ENCODE assay signal across 21 cellular contexts in the genomic region with DNA sequence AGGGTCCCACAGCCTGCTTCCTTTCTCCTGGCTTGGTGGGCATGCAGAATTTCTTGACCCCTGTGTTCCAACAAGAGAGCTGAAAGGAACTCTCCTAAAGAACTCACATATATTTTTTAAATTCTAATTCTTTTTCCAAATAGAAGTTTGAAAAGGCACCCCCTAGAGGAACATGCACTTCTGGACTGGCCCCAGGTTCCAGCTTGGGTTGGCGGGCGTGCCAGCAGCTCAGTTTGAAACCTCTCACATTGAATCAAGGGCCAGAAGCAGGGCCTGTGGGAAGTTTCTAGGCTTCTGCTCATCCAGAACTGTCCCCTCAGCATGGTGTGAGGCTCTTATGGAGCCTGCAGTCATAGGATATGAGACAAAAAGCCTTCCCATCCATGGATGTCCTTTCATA.
DNase-seq lines count a peak whose midpoint lies in the region; ATAC-seq and TF ChIP-seq lines count a peak whose summit lies in the region.
"Had no signal": no experiment of that assay in that cellular context is flagged by ENCODE, and none has a peak within 500 bp of the region (broad histone marks: within the 10 kb centered on the region; RNA-seq: fewer than 3 reads in every experiment).

No MANE protein-coding gene starts in this region.

- H3K4me3 ChIP-seq in Peyer's patch (no peak overlapping the region), prostate gland (no peak overlapping the region)
- H3K4me3 ChIP-seq: ovary, testis had no signal

- intact Hi-C loops in prostate gland (cut with DNase I), result loop anchor here (5.0 to 10.0 kb wide), 4 partner anchors 51 to 311 kb away; no protein-coding TSS in a partner anchor

- H3K27me3 ChIP-seq in Peyer's patch (no peaks in the 10 kb centered on the region), prostate gland (replicated peaks; ENCODE audit: insufficient read depth) (no peaks in the 10 kb centered on the region)
- H3K27me3 ChIP-seq: ovary, testis had no signal

- TF ChIP-seq CTCF in Peyer's patch (IDR thresholded peaks at IDR 0.05), result no peak
- no peak for TF ChIP-seq CTCF in prostate gland (IDR thresholded peaks at IDR 0.05)

- H3K9me3 ChIP-seq in Peyer's patch (no peaks in the 10 kb centered on the region), prostate gland (no peaks in the 10 kb centered on the region)
- H3K9me3 ChIP-seq: ovary, testis had no signal

- H3K27ac ChIP-seq in Peyer's patch, result no peak overlapping the region
- H3K27ac ChIP-seq in prostate gland, result peak overlapping the region in 1 of 2 donors; percentile 31
- H3K27ac ChIP-seq: ovary, testis had no signal

- WGBS in prostate gland, result 46% methylated on average over 2 of the region's 2 CpGs

- ATAC-seq in GM18505 (IDR thresholded peaks at IDR 0.05; ENCODE audit: unreplicated experiment), result peak; percentile 16
- peak; percentile 19 for ATAC-seq in GM21529 (IDR thresholded peaks at IDR 0.05; ENCODE audit: unreplicated experiment)
- ATAC-seq: activated CD4-positive, CD25-positive, alpha-beta regulatory T cell treated with anti-CD3 and anti-CD28 coated beads, Interleukin-2, amount 50 U/mL, for 24 hours; activated T-cell treated with anti-CD3 and anti-CD28 coated beads, Interleukin-2, amount 50 U/mL, for 4 hours; naive thymus-derived CD4-positive, alpha-beta T cell; stimulated activated memory B cell treated with anti-CD40 and anti-IgM and Interleukin-4, amounts not matched to agents 10 μg/mL and 1 μg/mL and 100 μg/mL, for 72 hours had no signal

- TF ChIP-seq POLR2A in GM18505 (IDR thresholded peaks at IDR 0.05; ENCODE audit: borderline replicate concordance, extremely low read depth, insufficient read depth, insufficient read length), result no peak
- TF ChIP-seq POLR2A in Peyer's patch (IDR thresholded peaks at IDR 0.05), result no peak
- TF ChIP-seq POLR2A in prostate gland (IDR thresholded peaks at IDR 0.05), result no peak

- H3K4me1 ChIP-seq in Peyer's patch, result no peaks in the 10 kb centered on the region
- H3K4me1 ChIP-seq in prostate gland (replicated peaks), result no peaks in the 10 kb centered on the region
- H3K4me1 ChIP-seq: testis had no signal

- DNase-seq in NCI-H446 treated with DMSO at 0.1 percent for 48 hours (lab: John Stamatoyannopoulos, UW) (peak; percentile 30), left kidney (ENCODE audit: low read depth, low spot score) (peak; percentile 0), Peyer's patch (no peak), DMS53 treated with DMSO at 0.1 percent for 48 hours (lab: John Stamatoyannopoulos, UW; ENCODE audit: unreplicated experiment) (no peak), 8988T (no peak), prostate gland (ENCODE audit: low spot score) (no peak)
- DNase-seq: activated CD8-positive, alpha-beta memory T cell treated with anti-CD3 and anti-CD28 coated beads for 24 hours; activated naive CD4-positive, alpha-beta T cell treated with anti-CD3 and anti-CD28 coated beads for 36 hours; activated T-cell treated with anti-CD3 and anti-CD28 coated beads, Interleukin-2, amount 50 U/mL, for 4 hours; aorta; cerebellar nuclear complex; GDM1; NCI-H1105; T1000 had no signal

- H3K36me3 ChIP-seq in Peyer's patch (no peaks in the 10 kb centered on the region), prostate gland (no peaks in the 10 kb centered on the region)
- H3K36me3 ChIP-seq: ovary had no signal

Comparison
In these comparisons a context has a peak if more than half of its experiments do, and no peak if none do; other contexts are left out.
1. DNase-seq: peak in NCI-H446 treated with DMSO at 0.1 percent for 48 hours (single experiment) and left kidney (single experiment); none in Peyer's patch (0 of 3), DMS53 treated with DMSO at 0.1 percent for 48 hours (single experiment), 8988T (single experiment) and prostate gland (single experiment).